ENCODE assay signal across 11 cellular contexts in the genomic region with DNA sequence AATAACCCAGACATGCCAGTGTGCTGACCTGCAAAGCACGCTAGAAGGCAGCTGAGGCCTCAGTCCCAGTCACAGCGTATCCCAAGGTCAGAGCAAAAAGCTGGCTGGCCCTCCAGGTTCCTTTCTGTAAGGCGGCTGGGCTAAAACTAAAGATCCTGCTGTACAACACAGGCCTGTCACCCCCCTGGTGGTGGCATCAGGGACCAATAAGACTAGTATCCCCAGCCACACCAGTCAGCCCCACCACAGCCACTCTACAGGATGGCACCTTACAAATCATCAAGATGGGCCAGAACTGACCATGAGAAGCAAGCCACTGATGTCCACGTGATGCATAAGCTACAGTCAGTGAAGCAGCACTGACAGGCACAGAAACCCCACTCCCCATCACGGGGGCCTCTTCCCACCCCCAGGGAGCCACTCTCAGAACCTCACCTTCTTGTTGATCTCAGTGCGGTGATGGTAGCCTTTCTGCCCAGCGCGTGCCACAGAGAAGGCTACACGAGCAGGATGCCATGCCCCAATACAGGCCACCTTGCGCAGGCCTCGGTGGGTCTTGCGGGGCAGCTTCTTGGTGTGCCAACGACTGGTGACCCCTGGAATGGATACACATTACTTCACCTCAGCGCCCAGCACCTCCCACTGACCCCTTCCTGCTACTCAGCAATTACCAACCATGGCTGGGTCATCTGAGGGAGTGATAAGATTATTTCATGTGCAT. TPM values are rescaled to one million over a fixed set of nuclear protein-coding genes. Genes with fewer than 3 reads are reported as not detected.
DNase-seq lines count a peak whose midpoint lies in the region; ATAC-seq and TF ChIP-seq lines count a peak whose summit lies in the region.
"Had no signal": no experiment of that assay in that cellular context is flagged by ENCODE, and none has a peak within 500 bp of the region (broad histone marks: within the 10 kb centered on the region; RNA-seq: fewer than 3 reads in every experiment).

No MANE protein-coding gene starts in this region.

- H3K27ac Mint-ChIP-seq in activated CD8-positive, alpha-beta T cell treated with anti-CD3 and anti-CD28 coated beads for 36 hours = peak overlapping the region; percentile 34

- intact Hi-C loops in activated CD8-positive, alpha-beta T cell treated with anti-CD3 and anti-CD28 coated beads for 36 hours (cut with micrococcal nuclease) = no loop called here
- intact Hi-C loops in heart right ventricle (cut with DNase I) = loop anchor here in 6 of 10 donors (5.0 to 10.0 kb wide), 5 partner anchors 72 to 530 kb away; a partner anchor contains a TSS

- no peak for ATAC-seq in activated CD8-positive, alpha-beta T cell treated with anti-CD3 and anti-CD28 coated beads for 36 hours
- ATAC-seq in heart right ventricle (peak in 4 of 8 donors; percentile 5 to 20 (median 10)), GM18498 (IDR thresholded peaks at IDR 0.05; ENCODE audit: unreplicated experiment) (no peak), GM21619 (IDR thresholded peaks at IDR 0.05; ENCODE audit: unreplicated experiment) (no peak)

- peak overlapping the region; percentile 99 for H3K4me3 Mint-ChIP-seq in activated CD8-positive, alpha-beta T cell treated with anti-CD3 and anti-CD28 coated beads for 36 hours
- H3K4me3 Mint-ChIP-seq: mesothelial cell of epicardium had no signal

- DNase-seq in stimulated activated CD4-positive, alpha-beta T cell treated with anti-CD3 and anti-CD28 coated beads, Interleukin-15, amount 100 ng/mL, for 24 hours = peak; percentile 38
- no peak for DNase-seq in stimulated activated CD4-positive, alpha-beta T cell treated with anti-CD3 and anti-CD28 coated beads, Interleukin-1b, Interleukin-23, amount 100 ng/mL, for 48 hours
- peak; percentile 36 for DNase-seq in activated CD8-positive, alpha-beta T cell treated with anti-CD3 and anti-CD28 coated beads for 36 hours
- DNase-seq in heart right ventricle (no peak), SIG-M5 treated with dmso at 0.1 percent for 504 hours (lab: John Stamatoyannopoulos, UW; ENCODE audit: unreplicated experiment) (no peak), NCI-H446 treated with DMSO at 0.1 percent for 48 hours (lab: John Stamatoyannopoulos, UW) (no peak)
- DNase-seq: NCI-H226; stimulated activated CD4-positive, alpha-beta T cell treated with anti-CD3 and anti-CD28 coated beads, Interleukin-4, amount 100 ng/mL, for 24 hours had no signal

- peaks cover 80% of the 10 kb centered on the region for H3K36me3 Mint-ChIP-seq in activated CD8-positive, alpha-beta T cell treated with anti-CD3 and anti-CD28 coated beads for 36 hours (ENCODE audit: low read depth)

- no peaks in the 10 kb centered on the region for H3K9me3 ChIP-seq in heart right ventricle

- 72 to 80% methylated on average over 14 of the region's 14 CpGs for WGBS in heart right ventricle, 2 donors

- POLR2A ChIA-PET in activated CD8-positive, alpha-beta T cell treated with anti-CD3 and anti-CD28 coated beads for 36 hours (lab: Charles Lee) = interaction anchor here (0.5 to 9.1 kb wide), 20 partner anchors 11 to 373 kb away, joined by 3 to 211 read pairs (median 4); a partner anchor contains a TSS

- peak overlapping the region in 9 of 10 donors; percentile 3 to 98 (median 54) for H3K27ac ChIP-seq in heart right ventricle

- peaks cover 20 to 75% (median 58%) of the 10 kb centered on the region in 9 donors for H3K36me3 ChIP-seq in heart right ventricle

- peaks cover 47% of the 10 kb centered on the region for H3K4me1 Mint-ChIP-seq in activated CD8-positive, alpha-beta T cell treated with anti-CD3 and anti-CD28 coated beads for 36 hours (ENCODE audit: low read depth)

- TF ChIP-seq CTCF in activated CD8-positive, alpha-beta T cell treated with anti-CD3 and anti-CD28 coated beads for 36 hours (IDR thresholded peaks at IDR 0.05) = no peak
- peak in 4 of 9 donors; percentile 13 to 32 (median 21) for TF ChIP-seq CTCF in heart right ventricle (IDR thresholded peaks at IDR 0.05)

- CTCF ChIA-PET in activated CD8-positive, alpha-beta T cell treated with anti-CD3 and anti-CD28 coated beads for 36 hours (lab: Charles Lee) = interaction anchor here (1.2 to 6.6 kb wide), 6 partner anchors 8 to 187 kb away, joined by 4 to 48 read pairs (median 14); a partner anchor contains a TSS

- no peaks in the 10 kb centered on the region for H3K9me3 Mint-ChIP-seq in activated CD8-positive, alpha-beta T cell treated with anti-CD3 and anti-CD28 coated beads for 36 hours
- H3K9me3 Mint-ChIP-seq: mesothelial cell of epicardium had no signal

- H3K27me3 Mint-ChIP-seq in activated CD8-positive, alpha-beta T cell treated with anti-CD3 and anti-CD28 coated beads for 36 hours = no peaks in the 10 kb centered on the region

- H3K4me1 ChIP-seq in heart right ventricle = peaks cover 37 to 82% (median 72%) of the 10 kb centered on the region in 9 donors

- no peak overlapping the region for H3K4me3 ChIP-seq in heart right ventricle

- no peaks in the 10 kb centered on the region for H3K27me3 ChIP-seq in heart right ventricle

RNA-seq across cellular contexts. Expression of a gene that starts 5.0 kb away (rescaled TPM):
- 1,000 to 10,000 TPM; 3,563 to 3,599 TPM for total RNA-seq in activated CD8-positive, alpha-beta T cell treated with anti-CD3 and anti-CD28 coated beads for 36 hours
- total RNA-seq in heart right ventricle = 100 to 1,000 TPM; 215 to 604 (median 286) TPM
- polyA plus RNA-seq in heart right ventricle = 1,000 to 10,000 TPM in 1 of 2 donors, 100 to 1,000 TPM in 1; 472 to 1,621 TPM

RNA-seq across cellular contexts. Expression of a gene that starts 35.4 kb away (rescaled TPM):
- total RNA-seq in activated CD8-positive, alpha-beta T cell treated with anti-CD3 and anti-CD28 coated beads for 36 hours = 1 to 10 TPM; 2.4 to 3.8 TPM
- total RNA-seq in heart right ventricle = 10 to 100 TPM; 30.3 to 67.9 (median 41.6) TPM
- 10 to 100 TPM; 29.8 to 85.8 TPM for polyA plus RNA-seq in heart right ventricle

Comparison
In these comparisons a context has a peak if more than half of its experiments do, and no peak if none do; other contexts are left out.
1. DNase-seq: peak in stimulated activated CD4-positive, alpha-beta T cell treated with anti-CD3 and anti-CD28 coated beads, Interleukin-15, amount 100 ng/mL, for 24 hours (single experiment) and activated CD8-positive, alpha-beta T cell treated with anti-CD3 and anti-CD28 coated beads for 36 hours (single experiment); none in stimulated activated CD4-positive, alpha-beta T cell treated with anti-CD3 and anti-CD28 coated beads, Interleukin-1b, Interleukin-23, amount 100 ng/mL, for 48 hours (single experiment), heart right ventricle (0 of 2), SIG-M5 treated with dmso at 0.1 percent for 504 hours (single experiment) and NCI-H446 treated with DMSO at 0.1 percent for 48 hours (single experiment).
2. RNA of a gene that starts 5.0 kb away (total RNA-seq): 3,563 to 3,599 TPM in activated CD8-positive, alpha-beta T cell treated with anti-CD3 and anti-CD28 coated beads for 36 hours; 215 to 604 TPM in heart right ventricle; every median in the first group is over 4 times any median in the second.
3. RNA of a gene that starts 35.4 kb away (total RNA-seq): 30.3 to 67.9 TPM in heart right ventricle; 2.4 to 3.8 TPM in activated CD8-positive, alpha-beta T cell treated with anti-CD3 and anti-CD28 coated beads for 36 hours; every median in the first group is over 4 times any median in the second.